Comparison of ENCODE assay signal across 2 cellular contexts in genomic region chr16:24178496-24178895, GRCh38.
A peak's percentile ranks its signal among the peaks of the same experiment; 100 is the strongest.
TF ChIP-seq lines count a peak whose summit lies in the region.

No MANE protein-coding gene starts in this region.

TF ChIP-seq in HepG2, 621 proteins besides CTCF, POLR2A, EP300 and RAD21 (continued from another document):
- TF ChIP-seq REST (IDR thresholded peaks at IDR 0.05; ENCODE audit: borderline replicate concordance in 1 of 2, low read depth in 1 of 2, low read length in 2 of 2): peak; percentile 78 to 95
- no peak for TF ChIP-seq ZBTB8A (CRISPR knock-in tag; IDR thresholded peaks at IDR 0.05; ENCODE audit: borderline replicate concordance, low read depth)
- peak; percentile 85; the same call in 1 of the 2 replicates for TF ChIP-seq WIZ (CRISPR knock-in tag; IDR thresholded peaks at IDR 0.05)
- TF ChIP-seq HES4 (CRISPR knock-in tag; IDR thresholded peaks at IDR 0.05; ENCODE audit: borderline replicate concordance): no peak
- TF ChIP-seq EHMT2 (IDR thresholded peaks at IDR 0.05; ENCODE audit: borderline replicate concordance, low read depth, low read length): peak; percentile 92; the same call in 1 of the 2 replicates

TF ChIP-seq in H1, 55 proteins besides CTCF, POLR2A, EP300 and RAD21 (continued from another document):
- no peak for TF ChIP-seq RNF2 (IDR thresholded peaks at IDR 0.05; ENCODE audit: borderline replicate concordance, low read depth, low read length, missing control alignments, poor library complexity, severe bottlenecking)
- 0 out of 4 replicates have a peak, but pooled peaks have one; percentile 47 to 55 for TF ChIP-seq SIN3A (conservative IDR thresholded peaks at IDR 0.05 in 1 of 2, IDR thresholded peaks at IDR 0.05 in 1 of 2; ENCODE audit: low read depth in 1 of 2, low read length in 2 of 2)
- no peak for TF ChIP-seq MAFK (IDR thresholded peaks at IDR 0.05; ENCODE audit: low read depth, low read length)
